Comparison of ENCODE assay signal across 1 cellular context in the genomic region with DNA sequence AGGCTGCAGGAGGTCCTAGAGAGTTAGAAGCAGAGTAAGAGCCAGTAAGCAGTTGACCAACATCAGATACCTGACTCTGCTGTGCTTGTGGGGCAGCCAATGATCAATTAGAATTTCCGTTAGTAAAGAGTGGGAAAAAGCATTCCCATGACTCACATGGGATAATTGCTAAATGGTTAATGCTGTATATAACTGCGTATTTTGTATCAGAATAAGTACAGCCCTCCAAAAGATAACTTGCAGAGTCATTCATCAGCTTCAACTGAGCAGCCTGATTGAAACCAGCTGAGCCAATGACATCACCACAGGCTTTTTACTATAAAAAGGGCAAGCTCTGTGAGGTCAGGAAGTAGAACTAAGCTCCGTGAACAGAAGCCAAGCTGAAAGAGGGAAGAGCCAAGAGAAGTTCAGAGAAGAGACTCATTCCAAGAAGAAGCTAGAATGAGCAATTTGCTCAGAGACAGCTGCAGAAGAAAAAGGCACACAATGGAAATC.
TF ChIP-seq lines count a peak whose summit lies in the region.

No MANE protein-coding gene starts in this region.

TF ChIP-seq in HEK293, 187 proteins besides CTCF, POLR2A, EP300 and RAD21 (continued from another document):
- TF ChIP-seq, protein P1, sequence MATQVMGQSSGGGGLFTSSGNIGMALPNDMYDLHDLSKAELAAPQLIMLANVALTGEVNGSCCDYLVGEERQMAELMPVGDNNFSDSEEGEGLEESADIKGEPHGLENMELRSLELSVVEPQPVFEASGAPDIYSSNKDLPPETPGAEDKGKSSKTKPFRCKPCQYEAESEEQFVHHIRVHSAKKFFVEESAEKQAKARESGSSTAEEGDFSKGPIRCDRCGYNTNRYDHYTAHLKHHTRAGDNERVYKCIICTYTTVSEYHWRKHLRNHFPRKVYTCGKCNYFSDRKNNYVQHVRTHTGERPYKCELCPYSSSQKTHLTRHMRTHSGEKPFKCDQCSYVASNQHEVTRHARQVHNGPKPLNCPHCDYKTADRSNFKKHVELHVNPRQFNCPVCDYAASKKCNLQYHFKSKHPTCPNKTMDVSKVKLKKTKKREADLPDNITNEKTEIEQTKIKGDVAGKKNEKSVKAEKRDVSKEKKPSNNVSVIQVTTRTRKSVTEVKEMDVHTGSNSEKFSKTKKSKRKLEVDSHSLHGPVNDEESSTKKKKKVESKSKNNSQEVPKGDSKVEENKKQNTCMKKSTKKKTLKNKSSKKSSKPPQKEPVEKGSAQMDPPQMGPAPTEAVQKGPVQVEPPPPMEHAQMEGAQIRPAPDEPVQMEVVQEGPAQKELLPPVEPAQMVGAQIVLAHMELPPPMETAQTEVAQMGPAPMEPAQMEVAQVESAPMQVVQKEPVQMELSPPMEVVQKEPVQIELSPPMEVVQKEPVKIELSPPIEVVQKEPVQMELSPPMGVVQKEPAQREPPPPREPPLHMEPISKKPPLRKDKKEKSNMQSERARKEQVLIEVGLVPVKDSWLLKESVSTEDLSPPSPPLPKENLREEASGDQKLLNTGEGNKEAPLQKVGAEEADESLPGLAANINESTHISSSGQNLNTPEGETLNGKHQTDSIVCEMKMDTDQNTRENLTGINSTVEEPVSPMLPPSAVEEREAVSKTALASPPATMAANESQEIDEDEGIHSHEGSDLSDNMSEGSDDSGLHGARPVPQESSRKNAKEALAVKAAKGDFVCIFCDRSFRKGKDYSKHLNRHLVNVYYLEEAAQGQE (tag by site-specific recombination; IDR thresholded peaks at IDR 0.05): no peak
- TF ChIP-seq, protein P2, sequence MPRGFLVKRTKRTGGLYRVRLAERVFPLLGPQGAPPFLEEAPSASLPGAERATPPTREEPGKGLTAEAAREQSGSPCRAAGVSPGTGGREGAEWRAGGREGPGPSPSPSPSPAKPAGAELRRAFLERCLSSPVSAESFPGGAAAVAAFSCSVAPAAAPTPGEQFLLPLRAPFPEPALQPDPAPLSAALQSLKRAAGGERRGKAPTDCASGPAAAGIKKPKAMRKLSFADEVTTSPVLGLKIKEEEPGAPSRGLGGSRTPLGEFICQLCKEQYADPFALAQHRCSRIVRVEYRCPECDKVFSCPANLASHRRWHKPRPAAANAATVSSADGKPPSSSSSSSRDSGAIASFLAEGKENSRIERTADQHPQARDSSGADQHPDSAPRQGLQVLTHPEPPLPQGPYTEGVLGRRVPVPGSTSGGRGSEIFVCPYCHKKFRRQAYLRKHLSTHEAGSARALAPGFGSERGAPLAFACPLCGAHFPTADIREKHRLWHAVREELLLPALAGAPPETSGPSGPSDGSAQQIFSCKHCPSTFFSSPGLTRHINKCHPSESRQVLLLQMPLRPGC (tag by site-specific recombination; IDR thresholded peaks at IDR 0.05): no peak
- TF ChIP-seq ZNF112 (tag by site-specific recombination; IDR thresholded peaks at IDR 0.05): no peak
- no peak for TF ChIP-seq ZSCAN23 (tag by site-specific recombination; IDR thresholded peaks at IDR 0.05)
- TF ChIP-seq, protein P3, sequence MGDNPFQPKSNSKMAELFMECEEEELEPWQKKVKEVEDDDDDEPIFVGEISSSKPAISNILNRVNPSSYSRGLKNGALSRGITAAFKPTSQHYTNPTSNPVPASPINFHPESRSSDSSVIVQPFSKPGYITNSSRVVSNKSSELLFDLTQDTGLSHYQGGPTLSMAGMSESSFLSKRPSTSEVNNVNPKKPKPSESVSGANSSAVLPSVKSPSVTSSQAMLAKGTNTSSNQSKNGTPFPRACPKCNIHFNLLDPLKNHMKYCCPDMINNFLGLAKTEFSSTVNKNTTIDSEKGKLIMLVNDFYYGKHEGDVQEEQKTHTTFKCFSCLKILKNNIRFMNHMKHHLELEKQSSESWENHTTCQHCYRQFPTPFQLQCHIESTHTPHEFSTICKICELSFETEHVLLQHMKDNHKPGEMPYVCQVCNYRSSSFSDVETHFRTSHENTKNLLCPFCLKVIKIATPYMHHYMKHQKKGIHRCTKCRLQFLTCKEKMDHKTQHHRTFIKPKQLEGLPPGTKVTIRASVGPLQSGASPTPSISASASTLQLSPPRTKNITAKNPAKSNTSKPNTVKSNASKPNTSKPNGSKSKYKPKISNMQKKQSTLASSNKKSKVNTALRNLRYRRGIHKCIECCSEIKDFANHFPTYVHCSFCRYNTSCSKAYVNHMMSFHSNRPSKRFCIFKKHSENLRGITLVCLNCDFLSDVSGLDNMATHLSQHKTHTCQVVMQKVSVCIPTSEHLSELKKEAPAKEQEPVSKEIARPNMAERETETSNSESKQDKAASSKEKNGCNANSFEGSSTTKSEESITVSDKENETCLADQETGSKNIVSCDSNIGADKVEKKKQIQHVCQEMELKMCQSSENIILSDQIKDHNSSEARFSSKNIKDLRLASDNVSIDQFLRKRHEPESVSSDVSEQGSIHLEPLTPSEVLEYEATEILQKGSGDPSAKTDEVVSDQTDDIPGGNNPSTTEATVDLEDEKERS (tag by site-specific recombination; IDR thresholded peaks at IDR 0.05): no peak
- no peak for TF ChIP-seq ZNF521 (tag by site-specific recombination; IDR thresholded peaks at IDR 0.05)
- TF ChIP-seq, protein P4, sequence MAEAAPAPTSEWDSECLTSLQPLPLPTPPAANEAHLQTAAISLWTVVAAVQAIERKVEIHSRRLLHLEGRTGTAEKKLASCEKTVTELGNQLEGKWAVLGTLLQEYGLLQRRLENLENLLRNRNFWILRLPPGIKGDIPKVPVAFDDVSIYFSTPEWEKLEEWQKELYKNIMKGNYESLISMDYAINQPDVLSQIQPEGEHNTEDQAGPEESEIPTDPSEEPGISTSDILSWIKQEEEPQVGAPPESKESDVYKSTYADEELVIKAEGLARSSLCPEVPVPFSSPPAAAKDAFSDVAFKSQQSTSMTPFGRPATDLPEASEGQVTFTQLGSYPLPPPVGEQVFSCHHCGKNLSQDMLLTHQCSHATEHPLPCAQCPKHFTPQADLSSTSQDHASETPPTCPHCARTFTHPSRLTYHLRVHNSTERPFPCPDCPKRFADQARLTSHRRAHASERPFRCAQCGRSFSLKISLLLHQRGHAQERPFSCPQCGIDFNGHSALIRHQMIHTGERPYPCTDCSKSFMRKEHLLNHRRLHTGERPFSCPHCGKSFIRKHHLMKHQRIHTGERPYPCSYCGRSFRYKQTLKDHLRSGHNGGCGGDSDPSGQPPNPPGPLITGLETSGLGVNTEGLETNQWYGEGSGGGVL (tag by site-specific recombination; IDR thresholded peaks at IDR 0.05): no peak
- peak; percentile 12; the same call in 1 of the 2 replicates for TF ChIP-seq SP2 (tag by site-specific recombination; IDR thresholded peaks at IDR 0.05)
- TF ChIP-seq ZNF155 (tag by site-specific recombination; IDR thresholded peaks at IDR 0.05): no peak
- TF ChIP-seq, protein P5, sequence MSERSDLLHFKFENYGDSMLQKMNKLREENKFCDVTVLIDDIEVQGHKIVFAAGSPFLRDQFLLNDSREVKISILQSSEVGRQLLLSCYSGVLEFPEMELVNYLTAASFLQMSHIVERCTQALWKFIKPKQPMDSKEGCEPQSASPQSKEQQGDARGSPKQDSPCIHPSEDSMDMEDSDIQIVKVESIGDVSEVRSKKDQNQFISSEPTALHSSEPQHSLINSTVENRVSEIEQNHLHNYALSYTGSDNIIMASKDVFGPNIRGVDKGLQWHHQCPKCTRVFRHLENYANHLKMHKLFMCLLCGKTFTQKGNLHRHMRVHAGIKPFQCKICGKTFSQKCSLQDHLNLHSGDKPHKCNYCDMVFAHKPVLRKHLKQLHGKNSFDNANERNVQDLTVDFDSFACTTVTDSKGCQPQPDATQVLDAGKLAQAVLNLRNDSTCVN (tag by site-specific recombination; optimal IDR thresholded peaks at IDR 0.05): no peak
- TF ChIP-seq, protein P6, sequence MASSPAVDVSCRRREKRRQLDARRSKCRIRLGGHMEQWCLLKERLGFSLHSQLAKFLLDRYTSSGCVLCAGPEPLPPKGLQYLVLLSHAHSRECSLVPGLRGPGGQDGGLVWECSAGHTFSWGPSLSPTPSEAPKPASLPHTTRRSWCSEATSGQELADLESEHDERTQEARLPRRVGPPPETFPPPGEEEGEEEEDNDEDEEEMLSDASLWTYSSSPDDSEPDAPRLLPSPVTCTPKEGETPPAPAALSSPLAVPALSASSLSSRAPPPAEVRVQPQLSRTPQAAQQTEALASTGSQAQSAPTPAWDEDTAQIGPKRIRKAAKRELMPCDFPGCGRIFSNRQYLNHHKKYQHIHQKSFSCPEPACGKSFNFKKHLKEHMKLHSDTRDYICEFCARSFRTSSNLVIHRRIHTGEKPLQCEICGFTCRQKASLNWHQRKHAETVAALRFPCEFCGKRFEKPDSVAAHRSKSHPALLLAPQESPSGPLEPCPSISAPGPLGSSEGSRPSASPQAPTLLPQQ (tag by site-specific recombination; IDR thresholded peaks at IDR 0.05): no peak
- no peak for TF ChIP-seq ZNF670 (tag by site-specific recombination; IDR thresholded peaks at IDR 0.05; ENCODE audit: low read depth)
- TF ChIP-seq SCRT1 (tag by site-specific recombination; IDR thresholded peaks at IDR 0.05; ENCODE audit: borderline replicate concordance): no peak
- TF ChIP-seq, protein P7, sequence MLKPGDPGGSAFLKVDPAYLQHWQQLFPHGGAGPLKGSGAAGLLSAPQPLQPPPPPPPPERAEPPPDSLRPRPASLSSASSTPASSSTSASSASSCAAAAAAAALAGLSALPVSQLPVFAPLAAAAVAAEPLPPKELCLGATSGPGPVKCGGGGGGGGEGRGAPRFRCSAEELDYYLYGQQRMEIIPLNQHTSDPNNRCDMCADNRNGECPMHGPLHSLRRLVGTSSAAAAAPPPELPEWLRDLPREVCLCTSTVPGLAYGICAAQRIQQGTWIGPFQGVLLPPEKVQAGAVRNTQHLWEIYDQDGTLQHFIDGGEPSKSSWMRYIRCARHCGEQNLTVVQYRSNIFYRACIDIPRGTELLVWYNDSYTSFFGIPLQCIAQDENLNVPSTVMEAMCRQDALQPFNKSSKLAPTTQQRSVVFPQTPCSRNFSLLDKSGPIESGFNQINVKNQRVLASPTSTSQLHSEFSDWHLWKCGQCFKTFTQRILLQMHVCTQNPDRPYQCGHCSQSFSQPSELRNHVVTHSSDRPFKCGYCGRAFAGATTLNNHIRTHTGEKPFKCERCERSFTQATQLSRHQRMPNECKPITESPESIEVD (tag by site-specific recombination; IDR thresholded peaks at IDR 0.05): peak; percentile 66
- TF ChIP-seq, protein P8, sequence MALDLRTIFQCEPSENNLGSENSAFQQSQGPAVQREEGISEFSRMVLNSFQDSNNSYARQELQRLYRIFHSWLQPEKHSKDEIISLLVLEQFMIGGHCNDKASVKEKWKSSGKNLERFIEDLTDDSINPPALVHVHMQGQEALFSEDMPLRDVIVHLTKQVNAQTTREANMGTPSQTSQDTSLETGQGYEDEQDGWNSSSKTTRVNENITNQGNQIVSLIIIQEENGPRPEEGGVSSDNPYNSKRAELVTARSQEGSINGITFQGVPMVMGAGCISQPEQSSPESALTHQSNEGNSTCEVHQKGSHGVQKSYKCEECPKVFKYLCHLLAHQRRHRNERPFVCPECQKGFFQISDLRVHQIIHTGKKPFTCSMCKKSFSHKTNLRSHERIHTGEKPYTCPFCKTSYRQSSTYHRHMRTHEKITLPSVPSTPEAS (tag by site-specific recombination; IDR thresholded peaks at IDR 0.05): no peak
- TF ChIP-seq BCL11A (tag by site-specific recombination; IDR thresholded peaks at IDR 0.05; ENCODE audit: low read depth): no peak
- TF ChIP-seq, protein P9, sequence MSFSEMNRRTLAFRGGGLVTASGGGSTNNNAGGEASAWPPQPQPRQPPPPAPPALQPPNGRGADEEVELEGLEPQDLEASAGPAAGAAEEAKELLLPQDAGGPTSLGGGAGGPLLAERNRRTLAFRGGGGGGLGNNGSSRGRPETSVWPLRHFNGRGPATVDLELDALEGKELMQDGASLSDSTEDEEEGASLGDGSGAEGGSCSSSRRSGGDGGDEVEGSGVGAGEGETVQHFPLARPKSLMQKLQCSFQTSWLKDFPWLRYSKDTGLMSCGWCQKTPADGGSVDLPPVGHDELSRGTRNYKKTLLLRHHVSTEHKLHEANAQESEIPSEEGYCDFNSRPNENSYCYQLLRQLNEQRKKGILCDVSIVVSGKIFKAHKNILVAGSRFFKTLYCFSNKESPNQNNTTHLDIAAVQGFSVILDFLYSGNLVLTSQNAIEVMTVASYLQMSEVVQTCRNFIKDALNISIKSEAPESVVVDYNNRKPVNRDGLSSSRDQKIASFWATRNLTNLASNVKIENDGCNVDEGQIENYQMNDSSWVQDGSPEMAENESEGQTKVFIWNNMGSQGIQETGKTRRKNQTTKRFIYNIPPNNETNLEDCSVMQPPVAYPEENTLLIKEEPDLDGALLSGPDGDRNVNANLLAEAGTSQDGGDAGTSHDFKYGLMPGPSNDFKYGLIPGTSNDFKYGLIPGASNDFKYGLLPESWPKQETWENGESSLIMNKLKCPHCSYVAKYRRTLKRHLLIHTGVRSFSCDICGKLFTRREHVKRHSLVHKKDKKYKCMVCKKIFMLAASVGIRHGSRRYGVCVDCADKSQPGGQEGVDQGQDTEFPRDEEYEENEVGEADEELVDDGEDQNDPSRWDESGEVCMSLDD (tag by site-specific recombination; IDR thresholded peaks at IDR 0.05): no peak
